In genomic region chr6:40550096-40550731, GRCh38 we compare ENCODE assay signal across 8 cellular contexts. TPM values are rescaled to one million over a fixed set of nuclear protein-coding genes. Genes with fewer than 3 reads are reported as not detected.
A peak's percentile ranks its signal among the peaks of the same experiment; 100 is the strongest.
DNase-seq lines count a peak whose midpoint lies in the region; ATAC-seq, FAIRE-seq and TF ChIP-seq lines count a peak whose summit lies in the region.

No MANE protein-coding gene starts in this region.

- CTCF ChIA-PET in CD4-positive, alpha-beta T cell (lab: Charles Lee): no interaction called here
- CTCF ChIA-PET in PC-3 (lab: Charles Lee): no interaction called here
- CTCF ChIA-PET in H1 (lab: Charles Lee; ENCODE audit: partially characterized antibody): interaction anchor here (0.6 to 8.3 kb wide), 30 partner anchors 9 to 640 kb away, joined by 3 to 100 read pairs (median 4); no protein-coding TSS in a partner anchor

- no peak overlapping the region for H3K4ac ChIP-seq in H1 (replicated peaks; ENCODE audit: insufficient read length, low read depth, low read length)

- POLR2A ChIA-PET in CD4-positive, alpha-beta T cell (lab: Charles Lee): no interaction called here
- POLR2A ChIA-PET in PC-3 (lab: Charles Lee; ENCODE audit: unreplicated experiment): no interaction called here
- POLR2A ChIA-PET in H1 (lab: Charles Lee; ENCODE audit: partially characterized antibody): no interaction called here

- no peak for DNase-seq in CD4-positive, alpha-beta T cell
- DNase-seq in GM19240 (ENCODE audit: insufficient read length, low spot score): peak; percentile 16
- DNase-seq in PC-3: peak; percentile 49
- no peak for DNase-seq in H1 (ENCODE audit: low read depth in 1 of 2, low spot score in 2 of 2)
- peak; percentile 58 for DNase-seq in natural killer cell treated with Interleukin-12 subunit alpha and Interleukin-12 subunit beta and Interleukin-15 and Interleukin-18, amount 100 ng/mL, for 72 hours (ENCODE audit: low spot score)
- no peak for DNase-seq in effector CD4-positive, alpha-beta T cell

- no peak overlapping the region for H3K27ac ChIP-seq in CD4-positive, alpha-beta T cell (ENCODE audit: low read depth, low read length)
- H3K27ac ChIP-seq in PC-3 (ENCODE audit: low read length) (no peak overlapping the region), H1 (ENCODE audit: low read depth, low read length) (no peak overlapping the region)

- no TSS peak for BruUV-seq in PC-3 (replicated peaks; lab: Mats Ljungman, UMichigan)

- H3K27ac Mint-ChIP-seq in CD4-positive, alpha-beta T cell: no peak overlapping the region
- H3K27ac Mint-ChIP-seq in natural killer cell treated with Interleukin-12 subunit alpha and Interleukin-12 subunit beta and Interleukin-15 and Interleukin-18, amount 100 ng/mL, for 72 hours: no peak overlapping the region

- H3K9me2 ChIP-seq in PC-3 (replicated peaks; ENCODE audit: low read length): no peaks in the 10 kb centered on the region

- H3K36me3 Mint-ChIP-seq in CD4-positive, alpha-beta T cell (ENCODE audit: low read depth): no peaks in the 10 kb centered on the region
- H3K36me3 Mint-ChIP-seq in natural killer cell treated with Interleukin-12 subunit alpha and Interleukin-12 subunit beta and Interleukin-15 and Interleukin-18, amount 100 ng/mL, for 72 hours: no peaks in the 10 kb centered on the region

- H2BK15ac ChIP-seq in H1 (ENCODE audit: low read length): 0 out of 2 replicates have a peak overlapping the region, but pooled peaks have one; percentile 13

- no peak overlapping the region for H3K23ac ChIP-seq in H1 (ENCODE audit: insufficient read length)

- H3K36me3 ChIP-seq in PC-3 (ENCODE audit: low read depth, low read length): no peaks in the 10 kb centered on the region; the same call in 1 of the 2 replicates
- H3K36me3 ChIP-seq in H1 (ENCODE audit: control insufficient read depth in 2 of 4, insufficient read depth in 4 of 4, low read length in 3 of 4): no peaks in the 10 kb centered on the region; a peak in 1 of 8 replicates

- H3K4me1 ChIP-seq in PC-3 (ENCODE audit: insufficient read depth, low read length): no peaks in the 10 kb centered on the region
- peaks cover 3 to 17% (median 9%) of the 10 kb centered on the region in 4 experiments for H3K4me1 ChIP-seq in H1 (replicated peaks in 1 of 4; ENCODE audit: control insufficient read depth in 3 of 4, insufficient read depth in 4 of 4, low read length in 3 of 4)

- H3K27me3 Mint-ChIP-seq in CD4-positive, alpha-beta T cell: no peaks in the 10 kb centered on the region
- no peaks in the 10 kb centered on the region for H3K27me3 Mint-ChIP-seq in natural killer cell treated with Interleukin-12 subunit alpha and Interleukin-12 subunit beta and Interleukin-15 and Interleukin-18, amount 100 ng/mL, for 72 hours

- ATAC-seq in CD4-positive, alpha-beta T cell (ENCODE audit: poor library complexity): no peak
- ATAC-seq in PC-3 (no peak), GM18907 (IDR thresholded peaks at IDR 0.05; ENCODE audit: unreplicated experiment) (no peak), GM21528 (IDR thresholded peaks at IDR 0.05; ENCODE audit: low FRiP score, unreplicated experiment) (no peak)
- ATAC-seq in natural killer cell treated with Interleukin-12 subunit alpha and Interleukin-12 subunit beta and Interleukin-15 and Interleukin-18, amount 100 ng/mL, for 72 hours: peak; percentile 43 to 59

- FAIRE-seq in H1 (lab: Jason Lieb, UNC): peak; percentile 24

- no peak overlapping the region for H3K9ac ChIP-seq in PC-3 (ENCODE audit: low read length)
- no peak overlapping the region for H3K9ac ChIP-seq in H1 (replicated peaks in 1 of 4; ENCODE audit: extremely low read depth in 1 of 4, low read depth in 3 of 4, low read length in 3 of 4)

- H2BK120ac ChIP-seq in H1 (replicated peaks; ENCODE audit: low read depth, low read length): no peak overlapping the region

- no peak for TF ChIP-seq EP300 in H1 (IDR thresholded peaks at IDR 0.05; ENCODE audit: borderline replicate concordance in 1 of 2, low read depth in 2 of 2, low read length in 2 of 2)

- no peak overlapping the region for H2BK5ac ChIP-seq in H1 (ENCODE audit: low read depth, low read length)

- H3K9me3 ChIP-seq in CD4-positive, alpha-beta T cell (ENCODE audit: control insufficient read depth, low read length): no peaks in the 10 kb centered on the region
- H3K9me3 ChIP-seq in PC-3 (ENCODE audit: low read length) (no peaks in the 10 kb centered on the region), H1 (ENCODE audit: insufficient read depth in 2 of 2, low read depth in 1 of 2, low read length in 1 of 2) (no peaks in the 10 kb centered on the region)

- H2AFZ ChIP-seq in PC-3 (ENCODE audit: low read length): no peak overlapping the region
- H2AFZ ChIP-seq in H1 (ENCODE audit: low read length): no peak overlapping the region

- no peak for TF ChIP-seq POLR2A in H1 (IDR thresholded peaks at IDR 0.05; ENCODE audit: control extremely low read depth in 1 of 2, low read depth in 2 of 2, low read length in 2 of 2)

- no peak overlapping the region; the same call in 1 of the 2 replicates for H3K18ac ChIP-seq in H1 (ENCODE audit: extremely low read depth, low read length)

- no peaks in the 10 kb centered on the region for H3K27me3 ChIP-seq in CD4-positive, alpha-beta T cell (ENCODE audit: control insufficient read depth, insufficient read depth, low read length)
- H3K27me3 ChIP-seq in PC-3 (ENCODE audit: low read length) (peaks cover 3% of the 10 kb centered on the region; the same call in 1 of the 2 replicates), H1 (replicated peaks in 1 of 4; ENCODE audit: control insufficient read depth in 3 of 4, extremely low read depth in 1 of 4, insufficient read depth in 3 of 4, low read length in 3 of 4) (no peaks in the 10 kb centered on the region)

- H4K20me1 ChIP-seq in PC-3 (ENCODE audit: low read length) (no peaks in the 10 kb centered on the region), H1 (replicated peaks in 1 of 2; ENCODE audit: control insufficient read depth in 1 of 2, insufficient read depth in 2 of 2, low read length in 2 of 2) (no peaks in the 10 kb centered on the region)

- no peak overlapping the region for H3K14ac ChIP-seq in H1 (ENCODE audit: insufficient read length)

- intact Hi-C loops in CD4-positive, alpha-beta T cell (cut with DNase I, micrococcal nuclease): no loop called here
- intact Hi-C loops in PC-3 (cut with micrococcal nuclease): no loop called here

- H3K4me3 ChIP-seq in PC-3 (ENCODE audit: low read length) (no peak overlapping the region), H1 (ENCODE audit: extremely low read depth in 1 of 4, insufficient read depth in 2 of 4, low read depth in 3 of 4, low read length in 4 of 4) (no peak overlapping the region)

- H3K79me2 ChIP-seq in PC-3 (ENCODE audit: low read length) (no peaks in the 10 kb centered on the region), H1 (ENCODE audit: control insufficient read depth in 1 of 2, insufficient read depth in 2 of 2, low read length in 2 of 2) (no peaks in the 10 kb centered on the region)

- H3K56ac ChIP-seq in H1 (replicated peaks; ENCODE audit: insufficient read length, low read depth, low read length): no peak overlapping the region

- no peaks in the 10 kb centered on the region for H3K9me3 Mint-ChIP-seq in CD4-positive, alpha-beta T cell
- H3K9me3 Mint-ChIP-seq in natural killer cell treated with Interleukin-12 subunit alpha and Interleukin-12 subunit beta and Interleukin-15 and Interleukin-18, amount 100 ng/mL, for 72 hours: no peaks in the 10 kb centered on the region

- H3F3A ChIP-seq in PC-3 (ENCODE audit: low read length, unreplicated experiment): no peaks in the 10 kb centered on the region

- no peak overlapping the region for H3K4me3 Mint-ChIP-seq in CD4-positive, alpha-beta T cell
- no peak overlapping the region for H3K4me3 Mint-ChIP-seq in natural killer cell treated with Interleukin-12 subunit alpha and Interleukin-12 subunit beta and Interleukin-15 and Interleukin-18, amount 100 ng/mL, for 72 hours

- WGBS in H1 (ENCODE audit: extremely low coverage in 1 of 2, insufficient coverage in 1 of 2, insufficient read length in 1 of 2, insufficient replicate concordance in 2 of 2, low coverage in 1 of 2, low lambda C conversion rate in 2 of 2, missing lambda C conversion rate in 1 of 2), 2 experiments: 83% methylated on average over 7 of the region's 7 CpGs; no CpG with 5 or more reads in 1 of the 2 experiments

- no peak overlapping the region for H4K91ac ChIP-seq in H1 (replicated peaks; ENCODE audit: insufficient read length, low read length)

- TF ChIP-seq CTCF in CD4-positive, alpha-beta T cell (IDR thresholded peaks at IDR 0.05): peak; percentile 45
- TF ChIP-seq CTCF in PC-3 (conservative IDR thresholded peaks at IDR 0.05; ENCODE audit: low read depth, low read length): peak; percentile 67
- TF ChIP-seq CTCF in H1 (IDR thresholded peaks at IDR 0.05; ENCODE audit: control extremely low read depth in 1 of 3, insufficient read depth in 1 of 3, low read depth in 1 of 3, low read length in 3 of 3): peak in 2 of 3 experiments; percentile 46 to 73; a peak in 3 of 4 replicates

- H3K23me2 ChIP-seq in H1 (ENCODE audit: low read depth, low read length): no peaks in the 10 kb centered on the region; the same call in 1 of the 2 replicates

- peak; percentile 24 to 45; a peak in 3 of 4 replicates for TF ChIP-seq RAD21 in H1 (IDR thresholded peaks at IDR 0.05 in 1 of 2, conservative IDR thresholded peaks at IDR 0.05 in 1 of 2; ENCODE audit: low read depth in 2 of 2, low read length in 2 of 2)

- H3K4me2 ChIP-seq in PC-3 (ENCODE audit: low read length) (no peak overlapping the region), H1 (ENCODE audit: insufficient read depth in 1 of 2, low read depth in 2 of 2, low read length in 2 of 2) (no peak overlapping the region)

- H3K4me1 Mint-ChIP-seq in CD4-positive, alpha-beta T cell (ENCODE audit: low read depth): no peaks in the 10 kb centered on the region
- H3K4me1 Mint-ChIP-seq in natural killer cell treated with Interleukin-12 subunit alpha and Interleukin-12 subunit beta and Interleukin-15 and Interleukin-18, amount 100 ng/mL, for 72 hours (ENCODE audit: low read depth in 2 of 2): no peaks in the 10 kb centered on the region

- 0 out of 2 replicates have a peak overlapping the region, but pooled peaks have one; percentile 2 for H2BK20ac ChIP-seq in H1 (ENCODE audit: low read length)

- no peak overlapping the region for H4K5ac ChIP-seq in H1 (ENCODE audit: insufficient read length, low read depth, low read length)

- H2AK5ac ChIP-seq in H1 (ENCODE audit: low read depth, low read length): peak overlapping the region; percentile 29; the same call in 1 of the 2 replicates

- no peaks in the 10 kb centered on the region; the same call in 1 of the 2 replicates for H3K79me1 ChIP-seq in H1 (ENCODE audit: low read depth, low read length)

- no peak overlapping the region for H4K8ac ChIP-seq in H1 (ENCODE audit: extremely low read depth, insufficient read depth, low read length)

- peak overlapping the region; percentile 43; the same call in 1 of the 2 replicates for H2BK12ac ChIP-seq in H1 (ENCODE audit: low read depth, low read length)

RNA-seq across cellular contexts. Expression of gene LRFN2, which starts 37.0 kb away (rescaled TPM):
- total RNA-seq in CD4-positive, alpha-beta T cell: not detected
- not detected in 2 replicates for total RNA-seq in PC-3 (2014; rRNA removed)
- total RNA-seq in H1 (2021; fragmentation: NEBNext Ultra II Directional; extraction: Animal tissue kit (Norgen Biotek cat#: 25700)): 2.3 TPM in 2 replicates
- polyA plus RNA-seq in H1 (2011; rRNA removed): 2.3 and 2.9 TPM in 2 replicates
- polyA plus RNA-seq in H1 (2011; cell fraction: cytosol; rRNA removed): 2.1 TPM
- 5.0 TPM for polyA plus RNA-seq in H1 (2011; cell fraction: nucleus; rRNA removed)
- 0.64 to 1.5 TPM (median 1.2 TPM) in 4 replicates for polyA plus RNA-seq in H1 (2012, experiment 1 of 2)
- polyA plus RNA-seq in H1 (2012, experiment 2 of 2): 0.75 TPM
- 2.1 TPM for polyA plus RNA-seq in H1 (2013, experiment 1 of 2)
- 2.3 TPM for polyA plus RNA-seq in H1 (2013, experiment 2 of 2)
- polyA minus RNA-seq in H1 (2011; rRNA and poly(A)+ RNA removed): 3.2 and 3.8 TPM in 2 replicates
- polyA minus RNA-seq in H1 (2011; cell fraction: cytosol; rRNA and poly(A)+ RNA removed): 2.9 TPM
- polyA minus RNA-seq in H1 (2011; cell fraction: nucleus; rRNA and poly(A)+ RNA removed): 6.2 TPM
- under 1 TPM; 0.29 to 0.50 TPM for total RNA-seq in natural killer cell treated with Interleukin-12 subunit alpha and Interleukin-12 subunit beta and Interleukin-15 and Interleukin-18, amount 100 ng/mL, for 72 hours

Comparison
In these comparisons a context has a peak if more than half of its experiments do, and no peak if none do; other contexts are left out.
1. ATAC-seq: peak in natural killer cell treated with Interleukin-12 subunit alpha and Interleukin-12 subunit beta and Interleukin-15 and Interleukin-18, amount 100 ng/mL, for 72 hours (2 of 2); none in CD4-positive, alpha-beta T cell (single experiment), PC-3 (single experiment), GM18907 (single experiment) and GM21528 (single experiment).
2. DNase-seq: peak in GM19240 (single experiment), PC-3 (single experiment) and natural killer cell treated with Interleukin-12 subunit alpha and Interleukin-12 subunit beta and Interleukin-15 and Interleukin-18, amount 100 ng/mL, for 72 hours (single experiment); none in CD4-positive, alpha-beta T cell (0 of 10), H1 (0 of 2) and effector CD4-positive, alpha-beta T cell (single experiment).
3. Peak in every context shown above with its lines, with median percentiles within 50 percentile points of each other: CTCF ChIP-seq.